Comparison of ENCODE assay signal across 20 cellular contexts in genomic region chr3:112930771-112931170, GRCh38. TPM values are rescaled to one million over a fixed set of nuclear protein-coding genes. Genes with fewer than 3 reads are reported as not detected.
DNase-seq lines count a peak whose midpoint lies in the region; ATAC-seq and TF ChIP-seq lines count a peak whose summit lies in the region.
"Had no signal": no experiment of that assay in that cellular context is flagged by ENCODE, and none has a peak within 500 bp of the region (broad histone marks: within the 10 kb centered on the region; RNA-seq: fewer than 3 reads in every experiment).

No MANE protein-coding gene starts in this region.

- no peak for ATAC-seq in T-cell (replicated peaks in 1 of 4)
- ATAC-seq: GM12878, GM23338 had no signal

- CTCF ChIA-PET in mammary epithelial cell (lab: Charles Lee; ENCODE audit: low non-redundant PET) = no interaction called here
- CTCF ChIA-PET in T-cell (lab: Charles Lee) = no interaction called here

- WGBS in mammary epithelial cell (ENCODE audit: low coverage, missing lambda C conversion rate) = 94% methylated on average over 3 of the region's 3 CpGs
- 84 to 95% (median 92%) methylated on average over 3 of the region's 3 CpGs for WGBS in adrenal gland, 4 donors

- H3K79me2 ChIP-seq in mammary epithelial cell (ENCODE audit: insufficient read depth, low read length) = no peaks in the 10 kb centered on the region

- H3K27me3 ChIP-seq in mammary epithelial cell (ENCODE audit: insufficient read depth, low read length) = peaks cover 3% of the 10 kb centered on the region
- no peaks in the 10 kb centered on the region for H3K27me3 ChIP-seq in breast epithelium
- H3K27me3 ChIP-seq in brain microvascular endothelial cell (replicated peaks) = peaks cover 3% of the 10 kb centered on the region
- H3K27me3 ChIP-seq in adrenal gland = no peaks in the 10 kb centered on the region
- H3K27me3 ChIP-seq: BLaER1 had no signal

- dilution Hi-C loops in mammary epithelial cell (cut with HindIII; ENCODE audit: low sequenced_read_pairs) = no loop called here

- peaks cover 38 to 58% (median 45%) of the 10 kb centered on the region in 3 donors for H3K4me1 Mint-ChIP-seq in T-cell
- H3K4me1 Mint-ChIP-seq: GM23338 had no signal

- no peak overlapping the region for H3K4me2 ChIP-seq in mammary epithelial cell (ENCODE audit: insufficient read depth, low read depth, low read length)
- H3K4me2 ChIP-seq: BLaER1, GM23338 had no signal

- intact Hi-C loops in mammary epithelial cell (cut with micrococcal nuclease) (no loop called here), breast epithelium (cut with DNase I; ENCODE audit: low total_unique reads) (no loop called here), adrenal gland (cut with DNase I) (no loop called here)

- H3K27ac Mint-ChIP-seq in T-cell = no peak overlapping the region
- H3K27ac Mint-ChIP-seq: GM23338 had no signal

- no peak for TF ChIP-seq POLR2A in breast epithelium (IDR thresholded peaks at IDR 0.05)
- no peak for TF ChIP-seq POLR2A in adrenal gland (IDR thresholded peaks at IDR 0.05)

- no TSS peak for BruUV-seq in mammary epithelial cell (replicated peaks; lab: Mats Ljungman, UMichigan)

- no peaks in the 10 kb centered on the region for H3K27me3 Mint-ChIP-seq in T-cell

- TF ChIP-seq CTCF in mammary epithelial cell (conservative IDR thresholded peaks at IDR 0.05 in 1 of 2, IDR thresholded peaks at IDR 0.05 in 1 of 2; ENCODE audit: extremely low read depth in 1 of 2, insufficient read depth in 1 of 2, low read depth in 1 of 2, low read length in 2 of 2) (no peak), breast epithelium (IDR thresholded peaks at IDR 0.05) (no peak), brain microvascular endothelial cell (IDR thresholded peaks at IDR 0.05; ENCODE audit: low read depth, low read length, missing control alignments) (no peak), fibroblast of mammary gland (conservative IDR thresholded peaks at IDR 0.05; ENCODE audit: control insufficient read depth, insufficient read depth, low read depth, low read length) (no peak), adrenal gland (IDR thresholded peaks at IDR 0.05) (no peak)

- H3K9me3 Mint-ChIP-seq in T-cell = peaks cover 0 to 9% (median 0%) of the 10 kb centered on the region in 3 donors
- H3K9me3 Mint-ChIP-seq: GM23338 had no signal

- no peaks in the 10 kb centered on the region for H3K9me3 ChIP-seq in mammary epithelial cell (replicated peaks; ENCODE audit: insufficient read depth, low read length)
- peaks cover 5 to 8% of the 10 kb centered on the region in 2 donors for H3K9me3 ChIP-seq in breast epithelium
- no peaks in the 10 kb centered on the region for H3K9me3 ChIP-seq in adrenal gland (replicated peaks in 1 of 3)

- H3K4me3 ChIP-seq in mammary epithelial cell (replicated peaks in 1 of 3; ENCODE audit: insufficient read depth in 1 of 3, low read depth in 2 of 3, low read length in 3 of 3) (no peak overlapping the region), breast epithelium (no peak overlapping the region), brain microvascular endothelial cell (ENCODE audit: low read depth, low read length) (no peak overlapping the region), fibroblast of mammary gland (ENCODE audit: control insufficient read depth, low read depth, low read length) (no peak overlapping the region), adrenal gland (no peak overlapping the region)
- H3K4me3 ChIP-seq: BLaER1, GM12878, GM23338 had no signal

- peak; percentile 5 for DNase-seq in mammary epithelial cell
- no peak for DNase-seq in breast epithelium (ENCODE audit: low spot score in 2 of 2)
- DNase-seq in brain microvascular endothelial cell = peak; percentile 1
- peak; percentile 3 for DNase-seq in fibroblast of mammary gland (ENCODE audit: low read depth)
- DNase-seq in stimulated activated CD4-positive, alpha-beta T cell treated with anti-CD3 and anti-CD28 coated beads, Interleukin-15, amount 100 ng/mL, for 24 hours = no peak
- DNase-seq in globus pallidus (ENCODE audit: low spot score) = no peak
- no peak for DNase-seq in T-cell
- no peak for DNase-seq in adrenal gland
- DNase-seq: AML-193, Calu3, DMS 273 treated with DMSO at 0.1 percent for 48 hours, H7 had no signal

- H3K36me3 ChIP-seq in mammary epithelial cell (ENCODE audit: insufficient read depth, low read length) = no peaks in the 10 kb centered on the region
- no peaks in the 10 kb centered on the region for H3K36me3 ChIP-seq in breast epithelium
- H3K36me3 ChIP-seq in brain microvascular endothelial cell (replicated peaks) = no peaks in the 10 kb centered on the region
- H3K36me3 ChIP-seq in adrenal gland (replicated peaks in 1 of 2) = no peaks in the 10 kb centered on the region
- H3K36me3 ChIP-seq: BLaER1 had no signal

- H3K9ac ChIP-seq in mammary epithelial cell (ENCODE audit: insufficient read depth, low read length) = no peak overlapping the region
- H3K9ac ChIP-seq: BLaER1 had no signal

- H3K4me3 Mint-ChIP-seq in T-cell = no peak overlapping the region
- H3K4me3 Mint-ChIP-seq: GM23338 had no signal

- POLR2A ChIA-PET in T-cell (lab: Charles Lee) = no interaction called here

- H3K36me3 Mint-ChIP-seq in T-cell = peaks cover 58% of the 10 kb centered on the region

- H3K4me1 ChIP-seq in mammary epithelial cell (ENCODE audit: insufficient read depth, low read length) (no peaks in the 10 kb centered on the region), breast epithelium (no peaks in the 10 kb centered on the region), adrenal gland (replicated peaks in 1 of 2) (no peaks in the 10 kb centered on the region)
- H3K4me1 ChIP-seq: BLaER1 had no signal

- in situ Hi-C loops in mammary epithelial cell (cut with MboI; ENCODE audit: low sequenced_read_pairs in 2 of 2) (no loop called here), brain microvascular endothelial cell (cut with HindIII; ENCODE audit: low pct_ligation_motif_present, low sequenced_read_pairs) (no loop called here)

- H3K27ac ChIP-seq in mammary epithelial cell (ENCODE audit: insufficient read depth, low read depth, low read length) = no peak overlapping the region
- no peak overlapping the region for H3K27ac ChIP-seq in breast epithelium
- H3K27ac ChIP-seq in brain microvascular endothelial cell = no peak overlapping the region
- H3K27ac ChIP-seq in adrenal gland = no peak overlapping the region
- H3K27ac ChIP-seq: 22Rv1, BLaER1, HL-60 had no signal

- H4K20me1 ChIP-seq in mammary epithelial cell (ENCODE audit: insufficient read depth, low read length) = no peaks in the 10 kb centered on the region
- H4K20me1 ChIP-seq: BLaER1 had no signal

- no peak overlapping the region for H2AFZ ChIP-seq in mammary epithelial cell (ENCODE audit: low read depth, low read length)
- H2AFZ ChIP-seq: GM23338 had no signal

RNA-seq across cellular contexts. Expression of gene CD200R1, which starts 44.1 kb away (rescaled TPM):
- under 1 TPM in 1 of 2 donors, not detected in 1; 0.33 TPM for total RNA-seq in mammary epithelial cell
- not detected for polyA plus RNA-seq in mammary epithelial cell
- not detected for polyA minus RNA-seq in mammary epithelial cell
- 1 to 10 TPM in 2 of 3 donors, under 1 TPM in 1; 0.66 to 3.4 (median 1.3) TPM for total RNA-seq in breast epithelium
- 10 to 100 TPM; 10.1 to 20.4 (median 11.9) TPM for total RNA-seq in T-cell
- 10 to 100 TPM in 1 of 8 donors, 1 to 10 TPM in 7; 1.2 to 11.0 (median 2.3) TPM for total RNA-seq in adrenal gland
- polyA plus RNA-seq in adrenal gland = under 1 TPM; 0.24 to 0.38 (median 0.34) TPM
- total RNA-seq: A673, Calu3, Daoy, G401 had no signal

Comparison
In these comparisons a context has a peak if more than half of its experiments do, and no peak if none do; other contexts are left out.
1. DNase-seq: peak in mammary epithelial cell (single experiment), brain microvascular endothelial cell (single experiment) and fibroblast of mammary gland (single experiment); none in breast epithelium (0 of 2), stimulated activated CD4-positive, alpha-beta T cell treated with anti-CD3 and anti-CD28 coated beads, Interleukin-15, amount 100 ng/mL, for 24 hours (single experiment), globus pallidus (single experiment), T-cell (0 of 34) and adrenal gland (0 of 7).